Comparison of ENCODE assay signal across 20 cellular contexts in the genomic region with DNA sequence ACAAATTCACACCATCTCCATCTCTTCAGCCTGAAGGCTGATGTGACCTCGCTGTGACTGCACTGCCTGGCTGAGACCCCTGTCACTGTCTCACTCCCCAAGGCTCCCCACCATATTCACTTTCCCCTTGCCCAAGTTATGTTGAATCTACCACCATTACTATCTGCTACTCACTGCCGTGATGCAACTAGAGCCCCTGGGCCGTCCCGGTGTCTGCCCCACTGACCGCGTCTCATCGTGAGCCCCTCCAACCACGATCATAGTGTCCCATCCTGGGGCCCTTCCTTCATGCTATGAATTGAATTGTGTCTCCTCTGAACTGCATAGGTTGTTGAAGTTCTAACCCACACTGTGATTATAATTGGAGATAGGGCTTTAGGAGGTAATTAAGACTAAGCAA.
"Had no signal": no experiment of that assay in that cellular context is flagged by ENCODE, and none has a peak within 500 bp of the region (broad histone marks: within the 10 kb centered on the region; RNA-seq: fewer than 3 reads in every experiment).

No MANE protein-coding gene starts in this region.

- H3K9me3 ChIP-seq: colonic mucosa, esophagus squamous epithelium, gastrocnemius medialis, heart right ventricle, left lung, lower lobe of right lung, mucosa of descending colon had no signal

- H3K27ac ChIP-seq: colonic mucosa, epithelial cell of prostate, esophagus squamous epithelium, gastrocnemius medialis, heart right ventricle, left lung, lower lobe of right lung had no signal

- H3K27me3 ChIP-seq: colonic mucosa, esophagus squamous epithelium, gastrocnemius medialis had no signal

- DNase-seq: colonic mucosa; cortex of kidney; effector CD8-positive, alpha-beta T cell; effector memory CD8-positive, alpha-beta T cell; endodermal cell; erythroblast; esophagus squamous epithelium; foreskin fibroblast; foreskin melanocyte; gastrocnemius medialis; glutamatergic neuron; heart right ventricle; hippocampal formation; left cardiac atrium; left lung; left ventricle myocardium superior; lower lobe of right lung; mesenchymal stem cell; mucosa of descending colon had no signal

- H3K4me1 ChIP-seq: colonic mucosa, esophagus squamous epithelium, gastrocnemius medialis, heart right ventricle, left lung, lower lobe of right lung had no signal

- H3K4me3 ChIP-seq: colonic mucosa, esophagus squamous epithelium, gastrocnemius medialis, heart right ventricle, left lung, lower lobe of right lung, mucosa of descending colon had no signal

- H3K36me3 ChIP-seq: colonic mucosa, esophagus squamous epithelium, gastrocnemius medialis, heart right ventricle, left lung, lower lobe of right lung had no signal
